ENCODE assay signal across 1 cellular context in the genomic region with DNA sequence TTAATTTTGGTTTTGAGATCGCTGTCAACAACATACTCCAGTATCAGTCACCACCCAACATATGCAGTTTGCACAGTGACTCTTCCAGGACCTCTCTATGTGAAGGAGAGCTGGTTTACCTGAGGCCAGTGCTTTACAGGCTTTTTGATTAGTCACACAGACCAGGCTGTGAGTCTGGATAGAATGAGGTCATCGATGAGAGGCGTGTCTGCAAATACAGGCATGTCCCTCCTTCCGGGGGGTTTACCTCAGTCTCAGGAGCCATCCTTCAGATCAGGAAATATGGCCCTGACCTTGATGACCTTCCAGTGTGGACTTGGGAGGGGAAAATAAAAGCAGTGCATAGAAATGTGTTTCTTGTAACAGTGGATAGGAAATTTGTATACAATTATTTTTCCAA.
TF ChIP-seq lines count a peak whose summit lies in the region.

No MANE protein-coding gene starts in this region.

TF ChIP-seq in HepG2, 621 proteins besides CTCF, POLR2A, EP300 and RAD21 (continued from another document):
- no peak for TF ChIP-seq NAIF1 (CRISPR knock-in tag; IDR thresholded peaks at IDR 0.05; ENCODE audit: borderline replicate concordance)
